Comparison of ENCODE assay signal across 10 cellular contexts in the genomic region with DNA sequence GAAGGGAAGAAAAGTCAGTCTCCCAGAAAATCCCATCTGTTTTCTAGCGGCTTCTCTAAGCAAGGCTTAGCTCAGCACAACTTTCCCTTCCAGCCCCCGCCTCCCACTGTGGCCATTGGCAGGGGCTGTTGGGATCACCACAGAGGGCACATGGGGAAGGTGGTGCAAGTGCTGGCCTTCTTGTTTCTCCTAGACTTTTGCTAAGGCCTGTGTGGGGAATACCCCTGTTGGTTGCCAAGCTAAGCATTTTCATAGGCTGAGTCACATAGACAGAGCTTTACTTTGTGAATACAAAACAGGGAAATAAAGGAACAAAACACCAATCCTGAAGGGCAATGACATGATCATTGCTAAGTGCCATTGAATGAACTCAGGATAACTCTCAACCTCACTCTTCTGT. TPM values are rescaled to one million over a fixed set of nuclear protein-coding genes. Genes with fewer than 3 reads are reported as not detected.
A peak's percentile ranks its signal among the peaks of the same experiment; 100 is the strongest.
DNase-seq lines count a peak whose midpoint lies in the region; ATAC-seq, FAIRE-seq and TF ChIP-seq lines count a peak whose summit lies in the region.
"Had no signal": no experiment of that assay in that cellular context is flagged by ENCODE, and none has a peak within 500 bp of the region (broad histone marks: within the 10 kb centered on the region; RNA-seq: fewer than 3 reads in every experiment).

No MANE protein-coding gene starts in this region.

- no TSS peak for BruUV-seq in HCT116 (replicated peaks; lab: Mats Ljungman, UMichigan)

- intact Hi-C loops in HCT116 (cut with micrococcal nuclease): no loop called here
- intact Hi-C loops in activated T-helper 2 cell treated with anti-CD3 and anti-CD28 coated beads, Interferon-gamma antibody, Interleukin-2, Interleukin-4, amounts not matched to agents 10 μg/mL and 5 μg/mL and 100 μg/mL, durations not matched to agents 14 hours and 24 hours and 36 hours (cut with micrococcal nuclease): no loop called here

- no peaks in the 10 kb centered on the region for H3K27me3 Mint-ChIP-seq in activated T-helper 2 cell treated with anti-CD3 and anti-CD28 coated beads, Interferon-gamma antibody, Interleukin-2, Interleukin-4, amounts not matched to agents 10 μg/mL and 5 μg/mL and 100 μg/mL, durations not matched to agents 14 hours and 24 hours and 36 hours (ENCODE audit: low read depth)

- no peak overlapping the region for H3K27ac ChIP-seq in HCT116 (ENCODE audit: low read depth, low read length)

- no peak for TF ChIP-seq POLR2A in HCT116 (IDR thresholded peaks at IDR 0.05; ENCODE audit: borderline replicate concordance, extremely low read depth, insufficient read depth, insufficient read length)

- H4K20me1 ChIP-seq in HCT116 (ENCODE audit: insufficient read depth): no peaks in the 10 kb centered on the region

- peaks cover 1% of the 10 kb centered on the region for H3K4me1 Mint-ChIP-seq in activated T-helper 2 cell treated with anti-CD3 and anti-CD28 coated beads, Interferon-gamma antibody, Interleukin-2, Interleukin-4, amounts not matched to agents 10 μg/mL and 5 μg/mL and 100 μg/mL, durations not matched to agents 14 hours and 24 hours and 36 hours (ENCODE audit: low read depth)

- H3K27ac Mint-ChIP-seq in activated T-helper 2 cell treated with anti-CD3 and anti-CD28 coated beads, Interferon-gamma antibody, Interleukin-2, Interleukin-4, amounts not matched to agents 10 μg/mL and 5 μg/mL and 100 μg/mL, durations not matched to agents 14 hours and 24 hours and 36 hours: no peak overlapping the region
- H3K27ac Mint-ChIP-seq: natural killer cell had no signal

- no peaks in the 10 kb centered on the region for H3K36me3 Mint-ChIP-seq in activated T-helper 2 cell treated with anti-CD3 and anti-CD28 coated beads, Interferon-gamma antibody, Interleukin-2, Interleukin-4, amounts not matched to agents 10 μg/mL and 5 μg/mL and 100 μg/mL, durations not matched to agents 14 hours and 24 hours and 36 hours (ENCODE audit: low read depth)
- H3K36me3 Mint-ChIP-seq: natural killer cell had no signal

- peaks cover 6 to 12% of the 10 kb centered on the region in 2 experiments; a peak in 2 of 4 replicates for H3K4me1 ChIP-seq in HCT116 (ENCODE audit: control insufficient read depth in 1 of 2, insufficient read depth in 2 of 2, low read length in 2 of 2)

- H3K9me3 Mint-ChIP-seq in activated T-helper 2 cell treated with anti-CD3 and anti-CD28 coated beads, Interferon-gamma antibody, Interleukin-2, Interleukin-4, amounts not matched to agents 10 μg/mL and 5 μg/mL and 100 μg/mL, durations not matched to agents 14 hours and 24 hours and 36 hours: no peaks in the 10 kb centered on the region
- H3K9me3 Mint-ChIP-seq: natural killer cell had no signal

- no peak for FAIRE-seq in urothelium cell line (lab: Jason Lieb, UNC)

- DNase-seq in HCT116 (ENCODE audit: low read depth, low spot score) (no peak), amniotic stem cell (lab: John Stamatoyannopoulos, UW) (peak; percentile 16), glomerular visceral epithelial cell (ENCODE audit: extremely low spot score) (peak; percentile 86), urothelium cell line (ENCODE audit: low spot score) (peak; percentile 24)
- DNase-seq in activated T-helper 2 cell treated with anti-CD3 and anti-CD28 coated beads, Interferon-gamma antibody, Interleukin-2, Interleukin-4, amounts not matched to agents 10 μg/mL and 5 μg/mL and 100 μg/mL, durations not matched to agents 14 hours and 24 hours and 36 hours (ENCODE audit: low spot score): no peak
- DNase-seq: natural killer cell; NCI-H2081 treated with DMSO at 0.1 percent for 48 hours; stimulated activated naive CD4-positive, alpha-beta T cell treated with Interleukin-2 at 50 U/mL for 16 hours had no signal

- CTCF ChIA-PET in HCT116 (lab: Charles Lee): no interaction called here

- no peak overlapping the region for H3K4me2 ChIP-seq in HCT116 (ENCODE audit: low read length)

- TF ChIP-seq RAD21 in HCT116 (IDR thresholded peaks at IDR 0.05; ENCODE audit: low read depth): no peak

- H3K27me3 ChIP-seq in HCT116 (ENCODE audit: insufficient read depth, low read length): no peaks in the 10 kb centered on the region

- POLR2A ChIA-PET in HCT116 (lab: Charles Lee): no interaction called here

- no peak overlapping the region for H3K4me3 Mint-ChIP-seq in activated T-helper 2 cell treated with anti-CD3 and anti-CD28 coated beads, Interferon-gamma antibody, Interleukin-2, Interleukin-4, amounts not matched to agents 10 μg/mL and 5 μg/mL and 100 μg/mL, durations not matched to agents 14 hours and 24 hours and 36 hours (ENCODE audit: low read depth)
- H3K4me3 Mint-ChIP-seq: natural killer cell had no signal

- no peak for TF ChIP-seq CTCF in HCT116 (IDR thresholded peaks at IDR 0.05 in 2 of 3, conservative IDR thresholded peaks at IDR 0.05 in 1 of 3; ENCODE audit: borderline replicate concordance in 1 of 3, insufficient read depth in 1 of 3, low read depth in 2 of 3, low read length in 2 of 3)

- no peaks in the 10 kb centered on the region for H3K9me2 ChIP-seq in HCT116 (ENCODE audit: insufficient read depth)

- no peak overlapping the region for H2AFZ ChIP-seq in HCT116 (ENCODE audit: low read depth, low read length, poor library complexity, severe bottlenecking)

- H3K9me3 ChIP-seq in HCT116 (ENCODE audit: control insufficient read depth in 1 of 2, insufficient read depth in 1 of 2, low read depth in 1 of 2, low read length in 2 of 2): no peaks in the 10 kb centered on the region

- no peaks in the 10 kb centered on the region for H3K36me3 ChIP-seq in HCT116 (ENCODE audit: control insufficient read depth in 1 of 2, insufficient read depth in 2 of 2, low read length in 2 of 2)

- RAD21 ChIA-PET in HCT116 (lab: Charles Lee; ENCODE audit: low non-redundant PET in 1 of 2, low total read pairs in 2 of 2, uncharacterized antibody in 2 of 2, unreplicated experiment in 2 of 2): no interaction called here

- no peaks in the 10 kb centered on the region for H3K79me2 ChIP-seq in HCT116 (ENCODE audit: insufficient read depth, low read length)

- H3K9ac ChIP-seq in HCT116 (ENCODE audit: low read length): no peak overlapping the region

- H3K4me3 ChIP-seq in HCT116 (replicated peaks in 1 of 2; ENCODE audit: low read depth in 1 of 2, low read length in 2 of 2): no peak overlapping the region

- peak; percentile 44; the same call in 1 of the 2 replicates for ATAC-seq in HCT116
- no peak for ATAC-seq in GM18517 (IDR thresholded peaks at IDR 0.05; ENCODE audit: unreplicated experiment)
- no peak for ATAC-seq in HG02678 (IDR thresholded peaks at IDR 0.05; ENCODE audit: unreplicated experiment)
- ATAC-seq: natural killer cell had no signal

TF ChIP-seq in HCT116, 20 proteins besides CTCF, POLR2A, EP300 and RAD21:
- no peak for TF ChIP-seq TCF7L2 (IDR thresholded peaks at IDR 0.05; ENCODE audit: borderline replicate concordance, extremely low read depth, insufficient read depth, insufficient read length)
- TF ChIP-seq ZFX (IDR thresholded peaks at IDR 0.05): no peak
- TF ChIP-seq, protein P1, sequence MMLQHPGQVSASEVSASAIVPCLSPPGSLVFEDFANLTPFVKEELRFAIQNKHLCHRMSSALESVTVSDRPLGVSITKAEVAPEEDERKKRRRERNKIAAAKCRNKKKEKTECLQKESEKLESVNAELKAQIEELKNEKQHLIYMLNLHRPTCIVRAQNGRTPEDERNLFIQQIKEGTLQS (IDR thresholded peaks at IDR 0.05): no peak
- no peak for TF ChIP-seq CBX3 (IDR thresholded peaks at IDR 0.05; ENCODE audit: low read depth)
- no peak for TF ChIP-seq EGR1 (IDR thresholded peaks at IDR 0.05; ENCODE audit: low read depth)
- no peak for TF ChIP-seq ZNF274 (IDR thresholded peaks at IDR 0.05; ENCODE audit: low read depth, low read length)
- TF ChIP-seq SIN3A (IDR thresholded peaks at IDR 0.05; ENCODE audit: low read depth): no peak
- no peak for TF ChIP-seq JUND (IDR thresholded peaks at IDR 0.05)

RNA-seq across cellular contexts. Expression of a gene that starts 32.4 kb away (rescaled TPM):
- 9.4 TPM for total RNA-seq in HCT116 (2021; ENCODE audit: unreplicated experiment)
- polyA plus RNA-seq in HCT116 (2012): 2.1 and 3.9 TPM in 2 replicates
- total RNA-seq in activated T-helper 2 cell treated with anti-CD3 and anti-CD28 coated beads, Interferon-gamma antibody, Interleukin-2, Interleukin-4, amounts not matched to agents 10 μg/mL and 5 μg/mL and 100 μg/mL, durations not matched to agents 14 hours and 24 hours and 36 hours: 41.4 and 46.0 TPM in 2 replicates

Comparison
In these comparisons a context has a peak if more than half of its experiments do, and no peak if none do; other contexts are left out.
1. DNase-seq: peak in amniotic stem cell (single experiment), glomerular visceral epithelial cell (single experiment) and urothelium cell line (single experiment); none in HCT116 (single experiment) and activated T-helper 2 cell treated with anti-CD3 and anti-CD28 coated beads, Interferon-gamma antibody, Interleukin-2, Interleukin-4, amounts not matched to agents 10 μg/mL and 5 μg/mL and 100 μg/mL, durations not matched to agents 14 hours and 24 hours and 36 hours (single experiment).